ENCODE assay signal across 13 cellular contexts in genomic region chr3:124853446-124853845, GRCh38. TPM values are rescaled to one million over a fixed set of nuclear protein-coding genes. Genes with fewer than 3 reads are reported as not detected.
DNase-seq lines count a peak whose midpoint lies in the region; ATAC-seq and TF ChIP-seq lines count a peak whose summit lies in the region.
"Had no signal": no experiment of that assay in that cellular context is flagged by ENCODE, and none has a peak within 500 bp of the region (broad histone marks: within the 10 kb centered on the region; RNA-seq: fewer than 3 reads in every experiment).

No MANE protein-coding gene starts in this region.

- H4K20me1 ChIP-seq in neural progenitor cell (ENCODE audit: low read depth) = peaks cover 5% of the 10 kb centered on the region
- H4K20me1 ChIP-seq: BLaER1 treated with 17β-estradiol and CSF1 and Interleukin-3, amounts not matched to agents 10 nM and 100 nM had no signal

- intact Hi-C loops in breast epithelium (cut with DNase I; ENCODE audit: low total_unique reads) (no loop called here), MCF 10A (cut with micrococcal nuclease) (no loop called here), vagina (cut with DNase I) (no loop called here), mucosa of descending colon (cut with DNase I, micrococcal nuclease) (no loop called here)

- H3K4me3 Mint-ChIP-seq in MCF 10A (ENCODE audit: unreplicated experiment) (no peak overlapping the region), chondrocyte (ENCODE audit: unreplicated experiment) (no peak overlapping the region), neural progenitor cell (no peak overlapping the region)
- H3K4me3 Mint-ChIP-seq: CD4-positive, CD25-positive, alpha-beta regulatory T cell had no signal

- no peaks in the 10 kb centered on the region for H3K9me3 Mint-ChIP-seq in MCF 10A (ENCODE audit: unreplicated experiment)
- H3K9me3 Mint-ChIP-seq in chondrocyte (ENCODE audit: low read depth) = peaks cover 6% of the 10 kb centered on the region
- no peaks in the 10 kb centered on the region for H3K9me3 Mint-ChIP-seq in neural progenitor cell
- H3K9me3 Mint-ChIP-seq: CD4-positive, CD25-positive, alpha-beta regulatory T cell had no signal

- H3K4me2 ChIP-seq in neural progenitor cell = no peak overlapping the region
- H3K4me2 ChIP-seq: BLaER1 treated with 17β-estradiol and CSF1 and Interleukin-3, amounts not matched to agents 10 nM and 100 nM had no signal

- H3K27ac ChIP-seq in breast epithelium = peak overlapping the region; percentile 20 to 48
- no peak overlapping the region for H3K27ac ChIP-seq in neural progenitor cell
- H3K27ac ChIP-seq in vagina = peak overlapping the region; percentile 8
- H3K27ac ChIP-seq: BLaER1 treated with 17β-estradiol and CSF1 and Interleukin-3, amounts not matched to agents 10 nM and 100 nM had no signal

- no peak overlapping the region for H2AFZ ChIP-seq in neural progenitor cell (replicated peaks)

- no peak for TF ChIP-seq POLR2A in breast epithelium (IDR thresholded peaks at IDR 0.05)
- no peak for TF ChIP-seq POLR2A in vagina (IDR thresholded peaks at IDR 0.05)

- CTCF ChIA-PET in MCF 10A (lab: Yijun Ruan, JAX) = interaction anchor here (0.5 to 1.0 kb wide), 4 partner anchors 45 to 1098 kb away, joined by 3 to 6 read pairs (median 3); no protein-coding TSS in a partner anchor

- ATAC-seq in mucosa of descending colon (no peak), HG02870 (IDR thresholded peaks at IDR 0.05; ENCODE audit: unreplicated experiment) (no peak)

- H3F3A ChIP-seq in neural progenitor cell (ENCODE audit: low read depth) = no peaks in the 10 kb centered on the region

- POLR2A ChIA-PET in MCF 10A (lab: Yijun Ruan, JAX) = no interaction called here

- no peak overlapping the region for H3K27ac Mint-ChIP-seq in MCF 10A (ENCODE audit: low read depth, unreplicated experiment)
- peak overlapping the region; percentile 53 for H3K27ac Mint-ChIP-seq in chondrocyte (ENCODE audit: unreplicated experiment)
- peak overlapping the region; percentile 22 for H3K27ac Mint-ChIP-seq in neural progenitor cell
- H3K27ac Mint-ChIP-seq: CD4-positive, CD25-positive, alpha-beta regulatory T cell had no signal

- no peaks in the 10 kb centered on the region for H3K79me2 ChIP-seq in neural progenitor cell (ENCODE audit: low read depth)

- H3K27me3 ChIP-seq in breast epithelium (no peaks in the 10 kb centered on the region), neural progenitor cell (no peaks in the 10 kb centered on the region), vagina (no peaks in the 10 kb centered on the region)
- H3K27me3 ChIP-seq: BLaER1 treated with 17β-estradiol and CSF1 and Interleukin-3, amounts not matched to agents 10 nM and 100 nM had no signal

- no TSS peak for BruUV-seq in MCF 10A (replicated peaks; lab: Mats Ljungman, UMichigan)

- H3K27me3 Mint-ChIP-seq in MCF 10A (ENCODE audit: insufficient read depth, unreplicated experiment) (no peaks in the 10 kb centered on the region), chondrocyte (ENCODE audit: low read depth) (no peaks in the 10 kb centered on the region), neural progenitor cell (ENCODE audit: insufficient read depth, low read depth) (no peaks in the 10 kb centered on the region)

- no peak for DNase-seq in breast epithelium (ENCODE audit: low spot score in 2 of 2)
- no peak for DNase-seq in MCF 10A (ENCODE audit: unreplicated experiment)
- DNase-seq in chondrocyte (ENCODE audit: low spot score) = no peak
- no peak for DNase-seq in neural progenitor cell (ENCODE audit: low spot score)
- no peak for DNase-seq in vagina (ENCODE audit: extremely low spot score in 2 of 2)
- DNase-seq in mucosa of descending colon = no peak
- DNase-seq in mesenteric fat pad (ENCODE audit: low spot score) = no peak
- DNase-seq: ACHN; CD4-positive, CD25-positive, alpha-beta regulatory T cell; DMS53; GF-D8 had no signal

- no peaks in the 10 kb centered on the region for H3K9me3 ChIP-seq in breast epithelium
- H3K9me3 ChIP-seq in neural progenitor cell (ENCODE audit: low read depth) = no peaks in the 10 kb centered on the region
- no peaks in the 10 kb centered on the region for H3K9me3 ChIP-seq in vagina
- H3K9me3 ChIP-seq in mucosa of descending colon = no peaks in the 10 kb centered on the region
- H3K9me3 ChIP-seq: BLaER1 treated with 17β-estradiol and CSF1 and Interleukin-3, amounts not matched to agents 10 nM and 100 nM had no signal

- H3K4me1 ChIP-seq in breast epithelium (peaks cover 2 to 5% of the 10 kb centered on the region in 2 donors), neural progenitor cell (peaks cover 4% of the 10 kb centered on the region), vagina (peaks cover 53% of the 10 kb centered on the region), mucosa of descending colon (ENCODE audit: low read depth) (no peaks in the 10 kb centered on the region)

- H3K36me3 Mint-ChIP-seq in MCF 10A (ENCODE audit: insufficient read depth, unreplicated experiment) = peaks cover 40% of the 10 kb centered on the region
- H3K36me3 Mint-ChIP-seq in chondrocyte (ENCODE audit: low read depth) = peaks cover 27% of the 10 kb centered on the region
- peaks cover 6% of the 10 kb centered on the region for H3K36me3 Mint-ChIP-seq in neural progenitor cell

- H3K36me3 ChIP-seq in breast epithelium (no peaks in the 10 kb centered on the region), neural progenitor cell (no peaks in the 10 kb centered on the region), vagina (peaks cover 0 to 11% of the 10 kb centered on the region in 2 donors), mucosa of descending colon (ENCODE audit: low read depth) (no peaks in the 10 kb centered on the region)

- H3K9ac ChIP-seq in neural progenitor cell = no peak overlapping the region
- H3K9ac ChIP-seq: BLaER1 treated with 17β-estradiol and CSF1 and Interleukin-3, amounts not matched to agents 10 nM and 100 nM had no signal

- TF ChIP-seq CTCF in breast epithelium (IDR thresholded peaks at IDR 0.05) (no peak), MCF 10A (IDR thresholded peaks at IDR 0.05; ENCODE audit: unreplicated experiment) (no peak), chondrocyte (IDR thresholded peaks at IDR 0.05) (no peak), neural progenitor cell (IDR thresholded peaks at IDR 0.05) (no peak), vagina (IDR thresholded peaks at IDR 0.05) (no peak), mucosa of descending colon (IDR thresholded peaks at IDR 0.05) (no peak)

- peaks cover 5% of the 10 kb centered on the region for H3K4me1 Mint-ChIP-seq in MCF 10A (ENCODE audit: insufficient read depth, unreplicated experiment)
- peaks cover 79% of the 10 kb centered on the region for H3K4me1 Mint-ChIP-seq in chondrocyte (ENCODE audit: low read depth)
- H3K4me1 Mint-ChIP-seq in neural progenitor cell = peaks cover 25% of the 10 kb centered on the region

- H3K4me3 ChIP-seq in breast epithelium (no peak overlapping the region), neural progenitor cell (no peak overlapping the region), vagina (no peak overlapping the region), mucosa of descending colon (no peak overlapping the region)
- H3K4me3 ChIP-seq: BLaER1 treated with 17β-estradiol and CSF1 and Interleukin-3, amounts not matched to agents 10 nM and 100 nM had no signal

RNA-seq across cellular contexts. Expression of gene ITGB5, which starts 33.7 kb away (rescaled TPM):
- total RNA-seq in breast epithelium (100 to 1,000 TPM in 2 of 3 donors, 10 to 100 TPM in 1; 80.1 to 286 (median 181) TPM), MCF 10A (2022) (100 and 101 TPM in 2 replicates), chondrocyte (498 to 625 TPM (median 501 TPM) in 3 replicates), neural progenitor cell (ENCODE audit: low replicate concordance) (55.8 and 108 TPM in 2 replicates), vagina (156 TPM), mucosa of descending colon (100 to 1,000 TPM in 1 of 3 donors, 10 to 100 TPM in 2; 67.9 to 102 (median 69.6) TPM), mesenteric fat pad (339 TPM)
